Comparison of ENCODE assay signal across 8 cellular contexts in the genomic region with DNA sequence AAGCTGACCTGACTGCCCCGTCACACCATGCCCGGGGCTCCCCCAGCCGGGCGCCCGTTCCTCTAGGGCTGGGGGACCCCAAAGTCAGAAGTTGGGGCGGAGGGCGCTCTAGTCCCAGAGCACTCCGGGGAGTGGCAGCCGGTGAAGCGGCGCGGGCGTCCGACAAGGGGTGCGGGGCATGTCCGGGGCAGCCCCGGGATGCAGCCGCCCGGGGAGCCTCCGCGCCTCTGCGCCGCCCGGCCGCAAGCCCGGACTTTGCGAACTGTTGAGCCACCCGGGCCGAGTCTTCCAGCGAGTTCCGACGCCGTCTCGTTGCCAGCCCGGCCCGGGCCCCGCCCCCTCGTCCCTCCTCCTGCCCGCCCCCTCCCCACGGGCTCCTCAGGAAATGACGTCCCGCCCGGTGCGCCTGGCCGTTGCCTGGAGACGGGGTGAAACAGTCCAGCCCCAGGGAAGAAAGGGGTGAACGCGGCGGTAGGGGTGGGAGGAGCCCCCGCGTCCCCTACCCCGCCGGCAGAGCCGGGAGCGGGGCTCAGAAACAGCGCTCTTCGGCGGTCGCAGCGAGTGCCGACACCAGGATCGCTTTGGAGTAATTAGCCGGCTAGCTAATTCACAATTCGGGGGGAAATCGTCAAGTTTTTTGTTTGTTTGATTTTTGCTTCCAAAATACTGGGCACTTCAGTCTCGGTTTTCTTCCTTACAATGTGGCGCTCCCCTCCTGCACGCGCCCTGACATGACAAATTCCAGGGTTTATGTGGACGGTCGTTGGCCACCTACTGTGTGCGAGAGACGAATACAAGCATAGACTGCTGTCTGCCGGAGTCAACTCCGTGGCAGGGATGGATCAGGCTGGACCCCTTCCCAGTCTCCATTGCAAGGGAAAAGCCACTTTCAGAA. TPM values are rescaled to one million over a fixed set of nuclear protein-coding genes. Genes with fewer than 3 reads are reported as not detected.
DNase-seq lines count a peak whose midpoint lies in the region.

A gene (minus strand): TSS at position 287 of the 895 bp plus-strand sequence. CDS start 672 bp downstream, outside the sequence.

- H3K36me3 ChIP-seq in H7 (replicated peaks; ENCODE audit: control insufficient read depth, insufficient read depth, low read length), result no peaks in the 10 kb centered on the region

- H3K4me1 Mint-ChIP-seq in activated naive CD4-positive, alpha-beta T cell treated with anti-CD3 and anti-CD28 coated beads, Interleukin-2, amount 50 U/mL, for 24 hours, result peaks cover 22% of the 10 kb centered on the region

- H3K27ac Mint-ChIP-seq in activated naive CD4-positive, alpha-beta T cell treated with anti-CD3 and anti-CD28 coated beads, Interleukin-2, amount 50 U/mL, for 24 hours, result peak within 1 kb of the TSS; percentile 17

- peaks cover 13% of the 10 kb centered on the region for H3K27me3 ChIP-seq in H7 (ENCODE audit: control insufficient read depth, insufficient read depth, low read length)

- H3K9me3 Mint-ChIP-seq in activated naive CD4-positive, alpha-beta T cell treated with anti-CD3 and anti-CD28 coated beads, Interleukin-2, amount 50 U/mL, for 24 hours, result no peaks in the 10 kb centered on the region

- H3K4me3 Mint-ChIP-seq in activated naive CD4-positive, alpha-beta T cell treated with anti-CD3 and anti-CD28 coated beads, Interleukin-2, amount 50 U/mL, for 24 hours, result peak within 1 kb of the TSS; percentile 83

- no peaks in the 10 kb centered on the region for H3K36me3 Mint-ChIP-seq in activated naive CD4-positive, alpha-beta T cell treated with anti-CD3 and anti-CD28 coated beads, Interleukin-2, amount 50 U/mL, for 24 hours

- H3K4me3 ChIP-seq in H7 (ENCODE audit: insufficient read depth, low read depth, low read length), result peak within 1 kb of the TSS; percentile 63

- peaks cover 13% of the 10 kb centered on the region for H3K27me3 Mint-ChIP-seq in activated naive CD4-positive, alpha-beta T cell treated with anti-CD3 and anti-CD28 coated beads, Interleukin-2, amount 50 U/mL, for 24 hours

- peak; percentile 86 for DNase-seq in DMS153 treated with DMSO at 0.1 percent for 48 hours (lab: John Stamatoyannopoulos, UW; ENCODE audit: unreplicated experiment)
- peak; percentile 99 for DNase-seq in H7
- peak; percentile 35 for DNase-seq in MV-4-11 (lab: John Stamatoyannopoulos, UW)
- DNase-seq in SKM-1 (lab: John Stamatoyannopoulos, UW; ENCODE audit: unreplicated experiment), result peak; percentile 11
- peak; percentile 95 for DNase-seq in glomerular visceral epithelial cell (ENCODE audit: extremely low spot score)
- peak; percentile 25 to 97 (median 90) for DNase-seq in nucleus accumbens (lab: John Stamatoyannopoulos, UW)
- peak; percentile 91 for DNase-seq in stromal cell of bone marrow (ENCODE audit: low read depth)

RNA-seq across cellular contexts. Expression of the gene that starts here (rescaled TPM):
- 4.4 and 10.6 TPM in 2 replicates for total RNA-seq in H7 (2014; rRNA removed; shearing (Covaris generic))

Comparison
In these comparisons a context has a peak if more than half of its experiments do, and no peak if none do; other contexts are left out.
1. Peak in every context shown above with its lines: DNase-seq and H3K4me3 ChIP-seq.
2. DNase-seq: peak in every context shown above with its lines; median percentile 99 in H7; 95 in glomerular visceral epithelial cell; 91 in stromal cell of bone marrow; 90 in nucleus accumbens; 86 in DMS153 treated with DMSO at 0.1 percent for 48 hours; 35 in MV-4-11; 11 in SKM-1.